ENCODE assay signal across 8 cellular contexts in genomic region chr2:70125498-70125898, GRCh38. TPM values are rescaled to one million over a fixed set of nuclear protein-coding genes. Genes with fewer than 3 reads are reported as not detected.
DNase-seq lines count a peak whose midpoint lies in the region; ATAC-seq and TF ChIP-seq lines count a peak whose summit lies in the region.

No MANE protein-coding gene starts in this region.

- H3K4me1 ChIP-seq in DND-41 (ENCODE audit: insufficient read depth, low read length) (peaks cover 42% of the 10 kb centered on the region), RWPE2 (ENCODE audit: insufficient read depth, poor library complexity, severe bottlenecking) (no peaks in the 10 kb centered on the region), prostate gland (replicated peaks) (no peaks in the 10 kb centered on the region)

- DNase-seq in DND-41: peak; percentile 39
- no peak for DNase-seq in RWPE2 (ENCODE audit: low spot score)
- DNase-seq in epithelial cell of proximal tubule (ENCODE audit: low read depth): no peak
- DNase-seq in prostate gland (ENCODE audit: low spot score): no peak
- DNase-seq in RKO (ENCODE audit: low spot score): no peak
- no peak for DNase-seq in mesenteric fat pad (ENCODE audit: low spot score)
- DNase-seq in NCI-H1105 (lab: John Stamatoyannopoulos, UW): no peak

- H3K27ac ChIP-seq in DND-41 (ENCODE audit: low read length) (peak overlapping the region; percentile 89), RWPE2 (ENCODE audit: poor library complexity, severe bottlenecking) (peak overlapping the region; percentile 61), prostate gland (peak overlapping the region; percentile 94 to 98)

- H3K4me2 ChIP-seq in DND-41 (ENCODE audit: insufficient read depth, low read length): peak overlapping the region; percentile 62

- H3K36me3 ChIP-seq in DND-41 (ENCODE audit: insufficient read depth, low read length): no peaks in the 10 kb centered on the region
- H3K36me3 ChIP-seq in RWPE2 (ENCODE audit: low read depth): no peaks in the 10 kb centered on the region
- H3K36me3 ChIP-seq in prostate gland: no peaks in the 10 kb centered on the region

- H3K27me3 ChIP-seq in DND-41 (ENCODE audit: insufficient read depth, low read length, poor library complexity): no peaks in the 10 kb centered on the region
- no peaks in the 10 kb centered on the region for H3K27me3 ChIP-seq in RWPE2 (ENCODE audit: insufficient read depth, poor library complexity, severe bottlenecking)
- H3K27me3 ChIP-seq in prostate gland (replicated peaks; ENCODE audit: insufficient read depth): no peaks in the 10 kb centered on the region

- peak overlapping the region; percentile 96 for H3K9ac ChIP-seq in DND-41 (ENCODE audit: low read depth, low read length)

- H3K79me2 ChIP-seq in DND-41 (ENCODE audit: insufficient read depth, low read length): peaks cover 10% of the 10 kb centered on the region; the same call in 1 of the 2 replicates

- peak overlapping the region; percentile 58 to 59; a peak in 3 of 4 replicates for H3K4me3 ChIP-seq in DND-41 (ENCODE audit: low read depth in 1 of 2, low read length in 2 of 2)
- H3K4me3 ChIP-seq in RWPE2 (ENCODE audit: severe bottlenecking): peak overlapping the region; percentile 40
- H3K4me3 ChIP-seq in epithelial cell of proximal tubule (ENCODE audit: low read depth, low read length): peak overlapping the region; percentile 50
- H3K4me3 ChIP-seq in prostate gland: peak overlapping the region; percentile 35 to 49

- intact Hi-C loops in prostate gland (cut with DNase I): loop anchor here (2.0 kb wide), 1 partner anchor 39 kb away; the partner anchor contains the start of gene PCBP1

- H2AFZ ChIP-seq in DND-41 (ENCODE audit: low read depth, low read length): peak overlapping the region; percentile 80

- no peak for TF ChIP-seq CTCF in DND-41 (IDR thresholded peaks at IDR 0.05; ENCODE audit: borderline replicate concordance, extremely low read depth, low read length, poor library complexity, severe bottlenecking)
- no peak for TF ChIP-seq CTCF in RWPE2 (IDR thresholded peaks at IDR 0.05; ENCODE audit: poor library complexity, severe bottlenecking)
- TF ChIP-seq CTCF in epithelial cell of proximal tubule (conservative IDR thresholded peaks at IDR 0.05; ENCODE audit: low read depth, low read length): no peak
- no peak for TF ChIP-seq CTCF in prostate gland (IDR thresholded peaks at IDR 0.05)

- TF ChIP-seq POLR2A in prostate gland (IDR thresholded peaks at IDR 0.05): no peak

- H3K9me3 ChIP-seq in DND-41 (ENCODE audit: insufficient read depth, low read length, severe bottlenecking) (no peaks in the 10 kb centered on the region), RWPE2 (ENCODE audit: severe bottlenecking) (no peaks in the 10 kb centered on the region), prostate gland (no peaks in the 10 kb centered on the region)

- no peaks in the 10 kb centered on the region for H4K20me1 ChIP-seq in DND-41 (ENCODE audit: insufficient read depth, low read length)

- ATAC-seq in DND-41 (ENCODE audit: insufficient read depth, low read depth): peak; percentile 13; the same call in 1 of the 3 replicates
- no peak for ATAC-seq in RWPE2 (ENCODE audit: low read depth)
- ATAC-seq in HG03442 (IDR thresholded peaks at IDR 0.05; ENCODE audit: unreplicated experiment): no peak

- 58% methylated on average over 13 of the region's 13 CpGs for WGBS in prostate gland

RNA-seq across cellular contexts. Expression of gene PCBP1, which starts 38.2 kb away (rescaled TPM):
- total RNA-seq in epithelial cell of proximal tubule (73.6 and 100 TPM in 2 replicates), prostate gland (100 to 1,000 TPM; 166 to 219 TPM), mesenteric fat pad (399 TPM)
